Comparison of ENCODE assay signal across 34 cellular contexts in genomic region chr1:225380691-225381090, GRCh38.
"Had no signal": no experiment of that assay in that cellular context is flagged by ENCODE, and none has a peak within 500 bp of the region (broad histone marks: within the 10 kb centered on the region; RNA-seq: fewer than 3 reads in every experiment).

No MANE protein-coding gene starts in this region.

- H3K27ac ChIP-seq: adrenal gland, body of pancreas, cardiac muscle cell, colonic mucosa, epithelial cell of prostate, esophagus squamous epithelium, gastroesophageal sphincter, heart right ventricle had no signal

- H3K27me3 ChIP-seq: adrenal gland, body of pancreas, colonic mucosa, esophagus squamous epithelium, gastroesophageal sphincter, heart right ventricle had no signal

- H3K9me3 ChIP-seq: adrenal gland, body of pancreas, colonic mucosa, esophagus squamous epithelium, gastroesophageal sphincter, heart right ventricle had no signal

- H3K4me3 Mint-ChIP-seq: activated CD4-positive, alpha-beta memory T cell treated with anti-CD3 and anti-CD28 coated beads for 36 hours; activated CD4-positive, alpha-beta T cell treated with anti-CD3 and anti-CD28 coated beads for 36 hours; activated CD4-positive, alpha-beta T cell treated with anti-CD3 and anti-CD28 coated beads, Interleukin-2, amount 10 ng/mL, durations not matched to agents 24 days and 14 days; activated CD8-positive, alpha-beta memory T cell treated with anti-CD3 and anti-CD28 coated beads, Interleukin-2, amount 10 ng/mL, durations not matched to agents 7 days and 5 days; activated CD8-positive, alpha-beta T cell treated with anti-CD3 and anti-CD28 coated beads, Interleukin-2, amount 10 ng/mL, durations not matched to agents 7 days and 5 days; activated naive CD4-positive, alpha-beta T cell treated with anti-CD3 and anti-CD28 coated beads for 36 hours; activated naive CD4-positive, alpha-beta T cell treated with anti-CD3 and anti-CD28 coated beads, Interleukin-2, amount 50 U/mL, for 24 hours; activated naive CD8-positive, alpha-beta T cell treated with anti-CD3 and anti-CD28 coated beads for 36 hours; activated naive CD8-positive, alpha-beta T cell treated with anti-CD3 and anti-CD28 coated beads, Interleukin-2, amount 50 U/mL, for 24 hours; activated T-helper 1 cell treated with anti-CD3 and anti-CD28 coated beads, Interleukin-12 subunit alpha, Interleukin-12 subunit beta, Interleukin-2, Interleukin-4 antibody, amounts not matched to agents 30 ng/mL and 10 ng/mL and 1 ng/mL, durations not matched to agents 14 hours and 24 hours and 36 hours had no signal

- H3K9me3 Mint-ChIP-seq: activated CD4-positive, alpha-beta memory T cell treated with anti-CD3 and anti-CD28 coated beads for 36 hours; activated CD4-positive, alpha-beta T cell treated with anti-CD3 and anti-CD28 coated beads, Interleukin-2, amount 10 ng/mL, durations not matched to agents 24 days and 14 days; activated naive CD4-positive, alpha-beta T cell treated with anti-CD3 and anti-CD28 coated beads for 36 hours; activated naive CD4-positive, alpha-beta T cell treated with anti-CD3 and anti-CD28 coated beads, Interleukin-2, amount 50 U/mL, for 24 hours; activated naive CD8-positive, alpha-beta T cell treated with anti-CD3 and anti-CD28 coated beads for 36 hours; activated naive CD8-positive, alpha-beta T cell treated with anti-CD3 and anti-CD28 coated beads, Interleukin-2, amount 50 U/mL, for 24 hours; activated T-helper 1 cell treated with anti-CD3 and anti-CD28 coated beads, Interleukin-12 subunit alpha, Interleukin-12 subunit beta, Interleukin-2, Interleukin-4 antibody, amounts not matched to agents 30 ng/mL and 10 ng/mL and 1 ng/mL, durations not matched to agents 14 hours and 24 hours and 36 hours; activated T-helper 2 cell treated with anti-CD3 and anti-CD28 coated beads, Interferon-gamma antibody, Interleukin-2, Interleukin-4, amounts not matched to agents 10 μg/mL and 5 μg/mL and 100 μg/mL, durations not matched to agents 14 hours and 24 hours and 36 hours had no signal

- H3K27ac Mint-ChIP-seq: activated CD4-positive, alpha-beta memory T cell treated with anti-CD3 and anti-CD28 coated beads for 36 hours; activated CD4-positive, alpha-beta T cell treated with anti-CD3 and anti-CD28 coated beads for 36 hours; activated CD4-positive, alpha-beta T cell treated with anti-CD3 and anti-CD28 coated beads, Interleukin-2, amount 10 ng/mL, durations not matched to agents 24 days and 14 days; activated CD8-positive, alpha-beta memory T cell treated with anti-CD3 and anti-CD28 coated beads, Interleukin-2, amount 10 ng/mL, durations not matched to agents 7 days and 5 days; activated CD8-positive, alpha-beta T cell treated with anti-CD3 and anti-CD28 coated beads, Interleukin-2, amount 10 ng/mL, durations not matched to agents 7 days and 5 days; activated naive CD4-positive, alpha-beta T cell treated with anti-CD3 and anti-CD28 coated beads for 36 hours; activated naive CD4-positive, alpha-beta T cell treated with anti-CD3 and anti-CD28 coated beads, Interleukin-2, amount 50 U/mL, for 24 hours; activated naive CD8-positive, alpha-beta T cell treated with anti-CD3 and anti-CD28 coated beads for 36 hours; activated naive CD8-positive, alpha-beta T cell treated with anti-CD3 and anti-CD28 coated beads, Interleukin-2, amount 50 U/mL, for 24 hours; activated T-helper 1 cell treated with anti-CD3 and anti-CD28 coated beads, Interleukin-12 subunit alpha, Interleukin-12 subunit beta, Interleukin-2, Interleukin-4 antibody, amounts not matched to agents 30 ng/mL and 10 ng/mL and 1 ng/mL, durations not matched to agents 14 hours and 24 hours and 36 hours; activated T-helper 2 cell treated with anti-CD3 and anti-CD28 coated beads, Interferon-gamma antibody, Interleukin-2, Interleukin-4, amounts not matched to agents 10 μg/mL and 5 μg/mL and 100 μg/mL, durations not matched to agents 14 hours and 24 hours and 36 hours had no signal

- H3K4me1 ChIP-seq: adrenal gland, colonic mucosa, gastroesophageal sphincter, heart right ventricle had no signal

- H3K36me3 Mint-ChIP-seq: activated CD4-positive, alpha-beta memory T cell treated with anti-CD3 and anti-CD28 coated beads for 36 hours had no signal

- H3K4me3 ChIP-seq: adrenal gland, body of pancreas, cardiac muscle cell, colonic mucosa, esophagus squamous epithelium, gastroesophageal sphincter, heart right ventricle had no signal

- DNase-seq: activated CD4-positive, alpha-beta memory T cell treated with anti-CD3 and anti-CD28 coated beads for 36 hours; activated CD4-positive, alpha-beta T cell treated with anti-CD3 and anti-CD28 coated beads for 36 hours; activated CD4-positive, alpha-beta T cell treated with anti-CD3 and anti-CD28 coated beads, Interleukin-2, amount 10 ng/mL, durations not matched to agents 24 days and 14 days; activated CD4-positive, CD25-positive, alpha-beta regulatory T cell; activated CD4-positive, CD25-positive, alpha-beta regulatory T cell treated with anti-CD3 and anti-CD28 coated beads, Interleukin-2, amount 50 U/mL, for 72 hours; activated CD8-positive, alpha-beta memory T cell treated with anti-CD3 and anti-CD28 coated beads, Interleukin-2, amount 10 ng/mL, durations not matched to agents 7 days and 5 days; activated CD8-positive, alpha-beta memory T cell treated with anti-CD3 and anti-CD28 coated beads, Interleukin-2, amount 50 U/mL, for 4 hours; activated CD8-positive, alpha-beta T cell treated with anti-CD3 and anti-CD28 coated beads, Interleukin-2, amount 10 ng/mL, durations not matched to agents 7 days and 5 days; activated effector memory CD4-positive, alpha-beta T cell treated with anti-CD3 and anti-CD28 coated beads, Interleukin-2, amount 50 U/mL, for 16 hours; activated naive CD4-positive, alpha-beta T cell treated with anti-CD3 and anti-CD28 coated beads for 36 hours; activated naive CD8-positive, alpha-beta T cell treated with anti-CD3 and anti-CD28 coated beads for 36 hours; activated naive CD8-positive, alpha-beta T cell treated with anti-CD3 and anti-CD28 coated beads, Interleukin-2, amount 50 U/mL, for 24 hours; activated T-cell treated with anti-CD3 and anti-CD28 coated beads, Interleukin-2, amount 50 U/mL, for 1 hour; activated T-cell treated with anti-CD3 and anti-CD28 coated beads, Interleukin-2, amount 50 U/mL, for 48 hours; adrenal gland; amygdala; aorta; body of pancreas; central memory CD4-positive, alpha-beta T cell; cerebellar nuclear complex; colonic mucosa; effector CD8-positive, alpha-beta T cell; esophagus squamous epithelium; foreskin melanocyte; heart right ventricle; T-helper 2 cell had no signal

- H3K27me3 Mint-ChIP-seq: activated CD4-positive, alpha-beta memory T cell treated with anti-CD3 and anti-CD28 coated beads for 36 hours; activated CD4-positive, alpha-beta T cell treated with anti-CD3 and anti-CD28 coated beads for 36 hours; activated CD4-positive, alpha-beta T cell treated with anti-CD3 and anti-CD28 coated beads, Interleukin-2, amount 10 ng/mL, durations not matched to agents 24 days and 14 days; activated CD8-positive, alpha-beta memory T cell treated with anti-CD3 and anti-CD28 coated beads, Interleukin-2, amount 10 ng/mL, durations not matched to agents 7 days and 5 days; activated naive CD4-positive, alpha-beta T cell treated with anti-CD3 and anti-CD28 coated beads, Interleukin-2, amount 50 U/mL, for 24 hours; activated naive CD8-positive, alpha-beta T cell treated with anti-CD3 and anti-CD28 coated beads for 36 hours; activated naive CD8-positive, alpha-beta T cell treated with anti-CD3 and anti-CD28 coated beads, Interleukin-2, amount 50 U/mL, for 24 hours had no signal

- H3K36me3 ChIP-seq: adrenal gland, cardiac muscle cell, colonic mucosa, esophagus squamous epithelium, gastroesophageal sphincter, heart right ventricle had no signal

- ATAC-seq: activated CD4-positive, alpha-beta T cell treated with anti-CD3 and anti-CD28 coated beads for 36 hours; activated CD8-positive, alpha-beta memory T cell treated with anti-CD3 and anti-CD28 coated beads, Interleukin-2, amount 10 ng/mL, durations not matched to agents 7 days and 5 days; activated CD8-positive, alpha-beta T cell treated with anti-CD3 and anti-CD28 coated beads, Interleukin-2, amount 10 ng/mL, durations not matched to agents 7 days and 5 days; activated naive CD8-positive, alpha-beta T cell treated with anti-CD3 and anti-CD28 coated beads, Interleukin-2, amount 50 U/mL, for 24 hours; body of pancreas; gastroesophageal sphincter; heart right ventricle had no signal

- FAIRE-seq: endometrium, endothelial cell of umbilical vein had no signal

- H3K4me1 Mint-ChIP-seq: activated CD4-positive, alpha-beta T cell treated with anti-CD3 and anti-CD28 coated beads for 36 hours; activated naive CD4-positive, alpha-beta T cell treated with anti-CD3 and anti-CD28 coated beads, Interleukin-2, amount 50 U/mL, for 24 hours; activated naive CD8-positive, alpha-beta T cell treated with anti-CD3 and anti-CD28 coated beads for 36 hours; activated naive CD8-positive, alpha-beta T cell treated with anti-CD3 and anti-CD28 coated beads, Interleukin-2, amount 50 U/mL, for 24 hours had no signal
